ENCODE assay signal across 34 cellular contexts in genomic region chr10:116817780-116818343, GRCh38. TPM values are rescaled to one million over a fixed set of nuclear protein-coding genes. Genes with fewer than 3 reads are reported as not detected.
"Had no signal": no experiment of that assay in that cellular context is flagged by ENCODE, and none has a peak within 500 bp of the region (broad histone marks: within the 10 kb centered on the region; RNA-seq: fewer than 3 reads in every experiment).

No MANE protein-coding gene starts in this region.

- H3K27ac ChIP-seq: brain microvascular endothelial cell, epithelial cell of prostate, esophagus squamous epithelium had no signal

- H3K4me3 Mint-ChIP-seq: activated CD4-positive, alpha-beta memory T cell treated with anti-CD3 and anti-CD28 coated beads, Interleukin-2, amount 10 ng/mL, durations not matched to agents 7 days and 5 days; activated CD4-positive, alpha-beta T cell treated with anti-CD3 and anti-CD28 coated beads, Interleukin-2, amount 10 ng/mL, durations not matched to agents 7 days and 5 days; activated naive CD8-positive, alpha-beta T cell; activated T-cell treated with anti-CD3 and anti-CD28 coated beads, Interleukin-2, amount 50 U/mL, for 24 hours; activated T-helper 17 cell treated with anti-CD3 and anti-CD28 coated beads, Interleukin-2, amount 50 U/mL, for 72 hours; effector memory CD8-positive, alpha-beta T cell; WTC11 had no signal

- H3K27ac Mint-ChIP-seq: activated CD4-positive, alpha-beta memory T cell treated with anti-CD3 and anti-CD28 coated beads, Interleukin-2, amount 10 ng/mL, durations not matched to agents 7 days and 5 days; activated CD4-positive, alpha-beta T cell treated with anti-CD3 and anti-CD28 coated beads, Interleukin-2, amount 10 ng/mL, durations not matched to agents 7 days and 5 days; activated naive CD8-positive, alpha-beta T cell; activated T-cell treated with anti-CD3 and anti-CD28 coated beads, Interleukin-2, amount 50 U/mL, for 24 hours; activated T-helper 17 cell treated with anti-CD3 and anti-CD28 coated beads, Interleukin-2, amount 50 U/mL, for 72 hours; effector memory CD8-positive, alpha-beta T cell; WTC11 had no signal

- H3K4me3 ChIP-seq: esophagus squamous epithelium had no signal

- H3K36me3 Mint-ChIP-seq: activated naive CD8-positive, alpha-beta T cell; WTC11 had no signal

- H3K4me1 ChIP-seq: esophagus squamous epithelium had no signal

- H3K9me3 ChIP-seq: esophagus squamous epithelium had no signal

- H3K36me3 ChIP-seq: brain microvascular endothelial cell, esophagus squamous epithelium had no signal

- H3K27me3 Mint-ChIP-seq: activated CD4-positive, alpha-beta memory T cell treated with anti-CD3 and anti-CD28 coated beads, Interleukin-2, amount 10 ng/mL, durations not matched to agents 7 days and 5 days had no signal

- H3K4me1 Mint-ChIP-seq: activated CD4-positive, alpha-beta memory T cell treated with anti-CD3 and anti-CD28 coated beads, Interleukin-2, amount 10 ng/mL, durations not matched to agents 7 days and 5 days; activated CD4-positive, alpha-beta T cell treated with anti-CD3 and anti-CD28 coated beads, Interleukin-2, amount 10 ng/mL, durations not matched to agents 7 days and 5 days; activated T-helper 17 cell treated with anti-CD3 and anti-CD28 coated beads, Interleukin-2, amount 50 U/mL, for 72 hours had no signal

- ATAC-seq: activated T-helper 17 cell treated with anti-CD3 and anti-CD28 coated beads, Interleukin-2, amount 50 U/mL, for 72 hours; effector memory CD8-positive, alpha-beta T cell had no signal

- H3K9me3 Mint-ChIP-seq: activated CD4-positive, alpha-beta memory T cell treated with anti-CD3 and anti-CD28 coated beads, Interleukin-2, amount 10 ng/mL, durations not matched to agents 7 days and 5 days; activated CD4-positive, alpha-beta T cell treated with anti-CD3 and anti-CD28 coated beads, Interleukin-2, amount 10 ng/mL, durations not matched to agents 7 days and 5 days; activated T-cell treated with anti-CD3 and anti-CD28 coated beads, Interleukin-2, amount 50 U/mL, for 24 hours had no signal

- H3K27me3 ChIP-seq: brain microvascular endothelial cell had no signal

- DNase-seq: activated CD4-positive, alpha-beta memory T cell treated with anti-CD3 and anti-CD28 coated beads, Interleukin-2, amount 10 ng/mL, durations not matched to agents 7 days and 5 days; activated CD4-positive, alpha-beta T cell treated with anti-CD3 and anti-CD28 coated beads for 1 hour; activated CD4-positive, alpha-beta T cell treated with anti-CD3 and anti-CD28 coated beads for 4 hours; activated CD4-positive, alpha-beta T cell treated with anti-CD3 and anti-CD28 coated beads, Interleukin-2, amount 10 ng/mL, durations not matched to agents 7 days and 5 days; activated CD4-positive, alpha-beta T cell treated with anti-CD3 and anti-CD28 coated beads, Interleukin-2, amount 50 U/mL, for 4 hours; activated CD8-positive, alpha-beta memory T cell treated with anti-CD3 and anti-CD28 coated beads, Interleukin-2, amount 50 U/mL, for 48 hours; activated effector memory CD4-positive, alpha-beta T cell treated with Interleukin-2 at 50 U/mL for 16 hours; activated gamma-delta T cell treated with Interleukin-2 at 50 U/mL for 16 hours; activated naive CD4-positive, alpha-beta T cell treated with anti-CD3 and anti-CD28 coated beads, Interleukin-2, amount 50 U/mL, for 16 hours; activated naive CD4-positive, alpha-beta T cell treated with Interleukin-2 at 50 U/mL for 16 hours; activated T-cell treated with anti-CD3 and anti-CD28 coated beads for 4 hours; activated T-cell treated with anti-CD3 and anti-CD28 coated beads, Interleukin-2, amount 50 U/mL, for 24 hours; amniotic stem cell; anterior cingulate cortex; brain microvascular endothelial cell; caudate nucleus; cortex of kidney; dermis blood vessel endothelial cell; effector CD4-positive, alpha-beta T cell; effector memory CD8-positive, alpha-beta T cell; esophagus squamous epithelium; T-helper 2 cell had no signal

- FAIRE-seq: astrocyte, bronchial epithelial cell, colon, endometrium, endothelial cell of umbilical vein, frontal cortex had no signal

RNA-seq across cellular contexts. Expression of gene ENO4, which starts 31.4 kb away (rescaled TPM):
- total RNA-seq: activated CD4-positive, alpha-beta memory T cell treated with anti-CD3 and anti-CD28 coated beads, Interleukin-2, amount 10 ng/mL, durations not matched to agents 7 days and 5 days; activated CD4-positive, alpha-beta T cell treated with anti-CD3 and anti-CD28 coated beads, Interleukin-2, amount 10 ng/mL, durations not matched to agents 7 days and 5 days; activated T-helper 17 cell treated with anti-CD3 and anti-CD28 coated beads, Interleukin-2, amount 50 U/mL, for 72 hours; bronchial epithelial cell; dermis blood vessel endothelial cell; endothelial cell of umbilical vein; fibroblast of villous mesenchyme; T-helper 1 cell treated with Interleukin-12 subunit alpha and Interleukin-12 subunit beta and Interleukin-4 antibody, amounts not matched to agents 30 ng/mL and 1 ng/mL, for 36 hours had no signal
